12 cellular contexts compared by ENCODE assay signal in genomic region chr1:97901017-97901658, GRCh38. TPM values are rescaled to one million over a fixed set of nuclear protein-coding genes. Genes with fewer than 3 reads are reported as not detected.
A peak's percentile ranks its signal among the peaks of the same experiment; 100 is the strongest.
DNase-seq lines count a peak whose midpoint lies in the region; FAIRE-seq and TF ChIP-seq lines count a peak whose summit lies in the region.
"Had no signal": no experiment of that assay in that cellular context is flagged by ENCODE, and none has a peak within 500 bp of the region (broad histone marks: within the 10 kb centered on the region; RNA-seq: fewer than 3 reads in every experiment).

No MANE protein-coding gene starts in this region.

- TF ChIP-seq POLR2A in thyroid gland (IDR thresholded peaks at IDR 0.05) (no peak), lower leg skin (IDR thresholded peaks at IDR 0.05) (no peak)

- H3K4me1 Mint-ChIP-seq in HFFc6 (ENCODE audit: low read depth): peaks cover 85% of the 10 kb centered on the region
- H3K4me1 Mint-ChIP-seq in astrocyte (ENCODE audit: low read depth, unreplicated experiment): peaks cover 15% of the 10 kb centered on the region
- H3K4me1 Mint-ChIP-seq in immature natural killer cell: peaks cover 29 to 66% of the 10 kb centered on the region in 2 donors

- H3K36me3 Mint-ChIP-seq in HFFc6 (ENCODE audit: low read depth): peaks cover 34% of the 10 kb centered on the region
- H3K36me3 Mint-ChIP-seq in astrocyte (ENCODE audit: low read depth, unreplicated experiment): peaks cover 4% of the 10 kb centered on the region
- peaks cover 0 to 14% (median 11%) of the 10 kb centered on the region in 3 donors for H3K36me3 Mint-ChIP-seq in immature natural killer cell

- H3K9me3 Mint-ChIP-seq in HFFc6: peaks cover 11% of the 10 kb centered on the region
- no peaks in the 10 kb centered on the region for H3K9me3 Mint-ChIP-seq in astrocyte (ENCODE audit: unreplicated experiment)
- no peaks in the 10 kb centered on the region for H3K9me3 Mint-ChIP-seq in immature natural killer cell

- H3K36me3 ChIP-seq in ACC112 (ENCODE audit: insufficient read depth, low read length): peaks cover 13% of the 10 kb centered on the region
- no peaks in the 10 kb centered on the region for H3K36me3 ChIP-seq in astrocyte (ENCODE audit: insufficient read depth, low read length)
- no peaks in the 10 kb centered on the region for H3K36me3 ChIP-seq in thyroid gland

- H3K4me1 ChIP-seq in ACC112 (ENCODE audit: control insufficient read depth, insufficient read depth, low read length, unreplicated experiment) (peaks cover 67% of the 10 kb centered on the region), astrocyte (ENCODE audit: insufficient read depth, low read length) (peaks cover 13% of the 10 kb centered on the region), thyroid gland (peaks cover 6 to 7% of the 10 kb centered on the region in 2 donors)

- no peaks in the 10 kb centered on the region for H3K27me3 ChIP-seq in ACC112 (ENCODE audit: insufficient read depth, low read length)
- H3K27me3 ChIP-seq in astrocyte (ENCODE audit: insufficient read depth, low read length): no peaks in the 10 kb centered on the region
- H3K27me3 ChIP-seq in thyroid gland: no peaks in the 10 kb centered on the region

- H4K20me1 ChIP-seq in astrocyte (ENCODE audit: insufficient read depth, low read length): no peaks in the 10 kb centered on the region

- peak overlapping the region; percentile 52 for H3K4me2 ChIP-seq in astrocyte (ENCODE audit: low read length)

- H3K4me3 ChIP-seq in ACC112 (ENCODE audit: low read depth, low read length) (peak overlapping the region; percentile 78), astrocyte (ENCODE audit: insufficient read depth, low read depth, low read length) (no peak overlapping the region), thyroid gland (replicated peaks in 1 of 3) (no peak overlapping the region), lower leg skin (ENCODE audit: low read depth, poor library complexity, severe bottlenecking) (no peak overlapping the region)

- TF ChIP-seq CTCF in HFFc6 (IDR thresholded peaks at IDR 0.05): no peak
- no peak for TF ChIP-seq CTCF in astrocyte (IDR thresholded peaks at IDR 0.05; ENCODE audit: insufficient read depth, low read depth, low read length)
- no peak for TF ChIP-seq CTCF in thyroid gland (IDR thresholded peaks at IDR 0.05)
- TF ChIP-seq CTCF in lower leg skin (IDR thresholded peaks at IDR 0.05): no peak

- 75 to 83% methylated on average over 2 of the region's 2 CpGs for WGBS in thyroid gland, 2 donors
- 60 to 65% methylated on average over 2 of the region's 2 CpGs for WGBS in lower leg skin, 2 donors

- DNase-seq in HFFc6 (peak; percentile 19), astrocyte (ENCODE audit: low read depth) (peak; percentile 63), immature natural killer cell (peak; percentile 11 to 26 (median 13)), RKO (ENCODE audit: low spot score) (no peak), thyroid gland (no peak), ecto neural progenitor cell (ENCODE audit: low spot score) (no peak), lower leg skin (ENCODE audit: low spot score in 2 of 2) (no peak)
- DNase-seq: activated CD4-positive, CD25-positive, alpha-beta regulatory T cell treated with anti-CD3 and anti-CD28 coated beads, Interleukin-2, amount 50 U/mL, for 72 hours; activated naive CD4-positive, alpha-beta T cell treated with anti-CD3 and anti-CD28 coated beads, Interleukin-2, amount 50 U/mL, for 16 hours had no signal

- no peak overlapping the region for H3K9ac ChIP-seq in astrocyte (ENCODE audit: low read length)

- H3K27ac Mint-ChIP-seq in HFFc6: peak overlapping the region; percentile 59
- no peak overlapping the region for H3K27ac Mint-ChIP-seq in astrocyte (ENCODE audit: unreplicated experiment)
- peak overlapping the region; percentile 68 to 88 (median 84) for H3K27ac Mint-ChIP-seq in immature natural killer cell

- peak; percentile 17 for FAIRE-seq in astrocyte (lab: Jason Lieb, UNC)

- intact Hi-C loops in thyroid gland (cut with DNase I): no loop called here
- intact Hi-C loops in lower leg skin (cut with DNase I; ENCODE audit: low total_unique reads): no loop called here

- H2AFZ ChIP-seq in ACC112 (ENCODE audit: low read length, unreplicated experiment) (peak overlapping the region; percentile 35), astrocyte (ENCODE audit: low read depth, low read length) (no peak overlapping the region)

- H3K79me2 ChIP-seq in ACC112 (ENCODE audit: control insufficient read depth, insufficient read depth, low read length, unreplicated experiment) (peaks cover 78% of the 10 kb centered on the region), astrocyte (ENCODE audit: insufficient read depth, low read length) (peaks cover 24% of the 10 kb centered on the region)

- no peaks in the 10 kb centered on the region for H3K27me3 Mint-ChIP-seq in HFFc6 (ENCODE audit: insufficient read depth)
- no peaks in the 10 kb centered on the region for H3K27me3 Mint-ChIP-seq in astrocyte (ENCODE audit: low read depth, unreplicated experiment)
- no peaks in the 10 kb centered on the region for H3K27me3 Mint-ChIP-seq in immature natural killer cell (ENCODE audit: low read depth in 3 of 3)

- H3K27ac ChIP-seq in ACC112 (ENCODE audit: low read depth, low read length): peak overlapping the region; percentile 77
- H3K27ac ChIP-seq in astrocyte (ENCODE audit: low read depth, low read length): no peak overlapping the region
- no peak overlapping the region for H3K27ac ChIP-seq in thyroid gland
- H3K27ac ChIP-seq: C4-2B, epithelial cell of prostate had no signal

- H3K9me3 ChIP-seq in astrocyte (ENCODE audit: insufficient read depth, low read depth, low read length) (peaks cover 3% of the 10 kb centered on the region), thyroid gland (no peaks in the 10 kb centered on the region)

- H3K4me3 Mint-ChIP-seq in HFFc6 (peak overlapping the region; percentile 60), astrocyte (ENCODE audit: unreplicated experiment) (no peak overlapping the region), immature natural killer cell (peak overlapping the region; percentile 76 to 82 (median 78))

RNA-seq across cellular contexts. Expression of gene DPYD, which starts 19.7 kb away (rescaled TPM):
- total RNA-seq in HFFc6 (2021; fragmentation: NEBNext Ultra II Directional; extraction: Animal tissue kit (Norgen Biotek cat#: 25700)): 10 to 100 TPM; 37.0 to 77.8 (median 67.9) TPM
- total RNA-seq in astrocyte (7.5 and 8.8 TPM in 2 replicates), thyroid gland (10 to 100 TPM; 27.3 to 54.0 (median 39.5) TPM), lower leg skin (10 to 100 TPM; 10.6 to 16.1 (median 14.6) TPM)
- 10 to 100 TPM; 23.0 to 35.9 (median 30.8) TPM for polyA plus RNA-seq in immature natural killer cell

Comparison
In these comparisons a context has a peak if more than half of its experiments do, and no peak if none do; other contexts are left out.
1. DNase-seq: peak in HFFc6 (single experiment), astrocyte (single experiment) and immature natural killer cell (3 of 3); none in RKO (single experiment), thyroid gland (0 of 2), ecto neural progenitor cell (single experiment) and lower leg skin (0 of 2).